In the genomic region with DNA sequence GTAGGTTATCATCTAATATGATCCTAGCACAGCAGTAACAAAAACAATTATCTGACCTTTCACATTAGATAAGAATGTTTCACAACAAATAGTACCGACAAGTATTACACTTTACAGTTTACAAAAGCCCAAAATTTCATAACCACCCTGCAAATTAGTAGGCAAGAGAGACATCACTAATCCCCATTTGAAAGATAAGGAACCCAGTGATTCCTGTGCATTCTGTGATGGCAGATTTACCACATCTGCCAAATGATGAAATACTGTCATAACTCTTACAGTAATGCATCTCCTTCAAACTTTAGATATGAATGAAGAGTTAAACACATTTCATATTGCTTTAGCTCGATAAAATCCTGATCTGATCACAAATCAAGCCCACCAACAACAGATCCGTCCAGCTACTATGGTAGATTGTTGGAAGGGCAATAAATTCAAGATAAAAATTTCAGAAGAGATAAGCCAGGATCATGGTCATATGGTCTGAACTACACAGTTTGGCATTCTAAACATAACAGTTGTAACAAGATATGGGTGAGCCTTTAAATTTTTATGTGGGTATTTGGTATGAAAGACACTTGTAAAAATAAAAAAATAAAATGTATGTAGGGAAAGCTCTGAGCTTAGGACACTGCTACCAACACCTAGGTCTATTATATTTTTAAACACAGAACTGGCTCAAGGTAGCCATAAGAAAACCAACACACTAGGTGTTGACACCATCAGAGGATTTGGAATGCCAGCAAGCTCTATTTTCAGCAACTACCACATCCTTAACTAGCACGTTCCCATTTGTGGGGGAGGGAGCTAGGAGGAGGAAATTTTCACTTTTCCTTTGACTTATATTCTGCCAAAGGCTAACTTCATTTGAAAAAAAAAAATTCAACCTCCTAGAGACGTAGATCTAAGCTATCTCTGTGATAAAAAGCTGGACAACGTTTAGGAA, we compare ENCODE assay signal across 8 cellular contexts. TPM values are rescaled to one million over a fixed set of nuclear protein-coding genes. Genes with fewer than 3 reads are reported as not detected.
A peak's percentile ranks its signal among the peaks of the same experiment; 100 is the strongest.
DNase-seq lines count a peak whose midpoint lies in the region; ATAC-seq and TF ChIP-seq lines count a peak whose summit lies in the region.
"Had no signal": no experiment of that assay in that cellular context is flagged by ENCODE, and none has a peak within 500 bp of the region (broad histone marks: within the 10 kb centered on the region; RNA-seq: fewer than 3 reads in every experiment).

No MANE protein-coding gene starts in this region.

- H3K27ac Mint-ChIP-seq in activated CD4-positive, alpha-beta memory T cell treated with anti-CD3 and anti-CD28 coated beads for 36 hours: peak overlapping the region; percentile 71

- peak overlapping the region; percentile 69 for H3K4me2 ChIP-seq in Loucy (ENCODE audit: low read depth, low read length, poor library complexity, severe bottlenecking)

- H3K4me3 ChIP-seq in Loucy (ENCODE audit: low read length, poor library complexity, severe bottlenecking): peak overlapping the region; percentile 58
- peak overlapping the region; percentile 33 for H3K4me3 ChIP-seq in right cardiac atrium (ENCODE audit: low read length)
- peak overlapping the region in 1 of 2 donors; percentile 27 for H3K4me3 ChIP-seq in stomach smooth muscle (ENCODE audit: low read length in 2 of 2)

- H3K36me3 Mint-ChIP-seq in activated CD4-positive, alpha-beta memory T cell treated with anti-CD3 and anti-CD28 coated beads for 36 hours: peaks cover 14% of the 10 kb centered on the region

- H3K9me3 Mint-ChIP-seq in activated CD4-positive, alpha-beta memory T cell treated with anti-CD3 and anti-CD28 coated beads for 36 hours: no peaks in the 10 kb centered on the region

- POLR2A ChIA-PET in activated CD4-positive, alpha-beta memory T cell treated with anti-CD3 and anti-CD28 coated beads for 36 hours (lab: Charles Lee): interaction anchor here (1.2 to 1.9 kb wide), 3 partner anchors 10 to 14 kb away, joined by 3 to 9 read pairs (median 6); a partner anchor contains a TSS

- H3F3A ChIP-seq in Loucy (ENCODE audit: low read depth): no peaks in the 10 kb centered on the region; the same call in 1 of the 2 replicates

- H3K36me3 ChIP-seq in Loucy (ENCODE audit: insufficient read depth, low read length) (peaks cover 11% of the 10 kb centered on the region; the same call in 1 of the 2 replicates), stomach smooth muscle (ENCODE audit: control insufficient read depth in 2 of 2, insufficient read depth in 2 of 2, low read length in 2 of 2) (no peaks in the 10 kb centered on the region)

- no peak for DNase-seq in activated CD4-positive, alpha-beta memory T cell treated with anti-CD3 and anti-CD28 coated beads for 36 hours
- no peak for DNase-seq in right cardiac atrium
- DNase-seq in stimulated activated CD4-positive, alpha-beta T cell treated with anti-CD3 and anti-CD28 coated beads, Interleukin-4, amount 100 ng/mL, for 24 hours: no peak
- no peak for DNase-seq in HuH-7 (ENCODE audit: low spot score)
- DNase-seq: NCI-H446 had no signal

- peak; percentile 70 to 77 for ATAC-seq in right cardiac atrium
- no peak for ATAC-seq in activated CD4-positive, CD25-positive, alpha-beta regulatory T cell treated with anti-CD3 and anti-CD28 coated beads, Interleukin-2, amount 50 U/mL, for 24 hours

- intact Hi-C loops in activated CD4-positive, alpha-beta memory T cell treated with anti-CD3 and anti-CD28 coated beads for 36 hours (cut with micrococcal nuclease): no loop called here
- intact Hi-C loops in right cardiac atrium (cut with DNase I): no loop called here

- H3K4me1 Mint-ChIP-seq in activated CD4-positive, alpha-beta memory T cell treated with anti-CD3 and anti-CD28 coated beads for 36 hours (ENCODE audit: low read depth): peaks cover 73% of the 10 kb centered on the region

- H3K27me3 Mint-ChIP-seq in activated CD4-positive, alpha-beta memory T cell treated with anti-CD3 and anti-CD28 coated beads for 36 hours: no peaks in the 10 kb centered on the region

- no peak overlapping the region for H2AFZ ChIP-seq in Loucy (ENCODE audit: low read length)

- 10% methylated on average over 6 of the region's 6 CpGs for WGBS in right cardiac atrium

- H3K4me3 Mint-ChIP-seq in activated CD4-positive, alpha-beta memory T cell treated with anti-CD3 and anti-CD28 coated beads for 36 hours: no peak overlapping the region

- H3K27me3 ChIP-seq in Loucy (ENCODE audit: insufficient read depth, low read length, poor library complexity, severe bottlenecking) (no peaks in the 10 kb centered on the region), right cardiac atrium (ENCODE audit: control insufficient read depth, insufficient read depth) (no peaks in the 10 kb centered on the region), stomach smooth muscle (ENCODE audit: control insufficient read depth in 1 of 2, insufficient read depth in 2 of 2, low read length in 2 of 2) (no peaks in the 10 kb centered on the region)

- peaks cover 100% of the 10 kb centered on the region for H3K79me2 ChIP-seq in Loucy (ENCODE audit: insufficient read depth, low read length)

- no peak for TF ChIP-seq CTCF in Loucy (conservative IDR thresholded peaks at IDR 0.05; ENCODE audit: low read length)

- H3K9me2 ChIP-seq in Loucy (replicated peaks; ENCODE audit: low read depth, low read length): no peaks in the 10 kb centered on the region

- CTCF ChIA-PET in activated CD4-positive, alpha-beta memory T cell treated with anti-CD3 and anti-CD28 coated beads for 36 hours (lab: Charles Lee): interaction anchor here (0.8 to 9.3 kb wide), 6 partner anchors 16 to 65 kb away, joined by 3 to 70 read pairs (median 3); a partner anchor contains a TSS

- H4K20me1 ChIP-seq in Loucy (ENCODE audit: insufficient read depth, low read length, poor library complexity, severe bottlenecking): peaks cover 96% of the 10 kb centered on the region

- H3K27ac ChIP-seq in right cardiac atrium (ENCODE audit: low read length): peak overlapping the region; percentile 42
- H3K27ac ChIP-seq in stomach smooth muscle (ENCODE audit: low read length): peak overlapping the region; percentile 41

- H3K4me1 ChIP-seq in Loucy (ENCODE audit: insufficient read depth, low read length, poor library complexity, severe bottlenecking): peaks cover 42% of the 10 kb centered on the region
- peaks cover 19% of the 10 kb centered on the region for H3K4me1 ChIP-seq in right cardiac atrium (ENCODE audit: control insufficient read depth, insufficient read depth, low read length)
- H3K4me1 ChIP-seq in stomach smooth muscle (ENCODE audit: control insufficient read depth, insufficient read depth, low read length): peaks cover 47% of the 10 kb centered on the region

- H3K9me3 ChIP-seq in Loucy (ENCODE audit: insufficient read depth, low read depth, low read length): no peaks in the 10 kb centered on the region
- H3K9me3 ChIP-seq in right cardiac atrium (ENCODE audit: control insufficient read depth, low read length): no peaks in the 10 kb centered on the region
- H3K9me3 ChIP-seq in stomach smooth muscle (ENCODE audit: control insufficient read depth in 2 of 2, low read length in 2 of 2): no peaks in the 10 kb centered on the region

- H3K9ac ChIP-seq in Loucy (ENCODE audit: low read depth, low read length, poor library complexity, severe bottlenecking) (peak overlapping the region; percentile 9), stomach smooth muscle (ENCODE audit: low read length in 2 of 2) (no peak overlapping the region)

RNA-seq across cellular contexts. Expression of a gene that starts 9.3 kb away (rescaled TPM):
- 100 to 1,000 TPM; 505 to 509 TPM for total RNA-seq in activated CD4-positive, alpha-beta memory T cell treated with anti-CD3 and anti-CD28 coated beads for 36 hours
- 100 to 1,000 TPM; 484 to 570 (median 535) TPM for total RNA-seq in right cardiac atrium
- polyA plus RNA-seq in right cardiac atrium: 366 TPM

Comparison
In these comparisons a context has a peak if more than half of its experiments do, and no peak if none do; other contexts are left out.
1. ATAC-seq: peak in right cardiac atrium (2 of 2); none in activated CD4-positive, CD25-positive, alpha-beta regulatory T cell treated with anti-CD3 and anti-CD28 coated beads, Interleukin-2, amount 50 U/mL, for 24 hours (0 of 2).